ENCODE assay signal across 1 cellular context in the genomic region with DNA sequence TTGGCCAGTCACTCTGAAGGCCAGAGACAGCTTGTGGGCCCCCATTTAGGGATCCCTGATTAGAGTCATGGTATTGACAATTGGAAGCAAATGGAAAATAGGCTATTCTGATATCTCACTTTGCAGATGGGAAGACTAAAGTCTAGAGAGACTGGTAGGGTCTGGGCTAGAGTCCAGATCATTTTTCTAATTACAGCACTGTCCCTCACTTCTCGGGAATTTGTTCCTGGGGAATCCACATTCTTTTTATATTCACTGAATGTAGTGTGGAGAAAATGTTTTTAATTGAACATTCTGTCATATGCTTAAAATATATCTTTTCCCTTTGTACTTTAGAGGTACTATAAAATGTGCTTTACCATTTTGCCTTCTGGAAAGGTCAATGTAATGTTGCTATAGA.
TF ChIP-seq lines count a peak whose summit lies in the region.

No MANE protein-coding gene starts in this region.

TF ChIP-seq in HCT116, 20 proteins besides CTCF, POLR2A, EP300 and RAD21:
- TF ChIP-seq JUND (IDR thresholded peaks at IDR 0.05) (no peak), SP1 (IDR thresholded peaks at IDR 0.05; ENCODE audit: low read depth) (no peak), ELF1 (IDR thresholded peaks at IDR 0.05; ENCODE audit: borderline replicate concordance, low read depth) (no peak), YY1 (IDR thresholded peaks at IDR 0.05; ENCODE audit: extremely low read depth, insufficient replicate concordance, low read depth, low read length) (no peak), ATF3 (IDR thresholded peaks at IDR 0.05) (no peak), EGR1 (IDR thresholded peaks at IDR 0.05; ENCODE audit: low read depth) (no peak), EZH2phosphoT487 (IDR thresholded peaks at IDR 0.05; ENCODE audit: borderline replicate concordance) (no peak), EZH2 (IDR thresholded peaks at IDR 0.05) (no peak), ZNF274 (IDR thresholded peaks at IDR 0.05; ENCODE audit: low read depth, low read length) (no peak), CEBPB (IDR thresholded peaks at IDR 0.05; ENCODE audit: low read depth) (no peak), CBX3 (IDR thresholded peaks at IDR 0.05; ENCODE audit: low read depth) (no peak), REST (IDR thresholded peaks at IDR 0.05; ENCODE audit: low read depth) (no peak), SIN3A (IDR thresholded peaks at IDR 0.05; ENCODE audit: low read depth) (no peak), TCF7L2 (IDR thresholded peaks at IDR 0.05; ENCODE audit: borderline replicate concordance, extremely low read depth, insufficient read depth, insufficient read length) (no peak), SRF (IDR thresholded peaks at IDR 0.05; ENCODE audit: low read depth) (no peak), ZFX (IDR thresholded peaks at IDR 0.05) (no peak), FOSL1 (IDR thresholded peaks at IDR 0.05; ENCODE audit: low read depth) (no peak), MAX (IDR thresholded peaks at IDR 0.05) (no peak), POLR2AphosphoS5 (IDR thresholded peaks at IDR 0.05; ENCODE audit: low read depth, low read length) (no peak)
- TF ChIP-seq, protein P1, sequence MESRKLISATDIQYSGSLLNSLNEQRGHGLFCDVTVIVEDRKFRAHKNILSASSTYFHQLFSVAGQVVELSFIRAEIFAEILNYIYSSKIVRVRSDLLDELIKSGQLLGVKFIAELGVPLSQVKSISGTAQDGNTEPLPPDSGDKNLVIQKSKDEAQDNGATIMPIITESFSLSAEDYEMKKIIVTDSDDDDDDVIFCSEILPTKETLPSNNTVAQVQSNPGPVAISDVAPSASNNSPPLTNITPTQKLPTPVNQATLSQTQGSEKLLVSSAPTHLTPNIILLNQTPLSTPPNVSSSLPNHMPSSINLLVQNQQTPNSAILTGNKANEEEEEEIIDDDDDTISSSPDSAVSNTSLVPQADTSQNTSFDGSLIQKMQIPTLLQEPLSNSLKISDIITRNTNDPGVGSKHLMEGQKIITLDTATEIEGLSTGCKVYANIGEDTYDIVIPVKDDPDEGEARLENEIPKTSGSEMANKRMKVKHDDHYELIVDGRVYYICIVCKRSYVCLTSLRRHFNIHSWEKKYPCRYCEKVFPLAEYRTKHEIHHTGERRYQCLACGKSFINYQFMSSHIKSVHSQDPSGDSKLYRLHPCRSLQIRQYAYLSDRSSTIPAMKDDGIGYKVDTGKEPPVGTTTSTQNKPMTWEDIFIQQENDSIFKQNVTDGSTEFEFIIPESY (IDR thresholded peaks at IDR 0.05; ENCODE audit: extremely low read depth, insufficient replicate concordance, low read length): no peak
